ENCODE assay signal across 22 cellular contexts in the genomic region with DNA sequence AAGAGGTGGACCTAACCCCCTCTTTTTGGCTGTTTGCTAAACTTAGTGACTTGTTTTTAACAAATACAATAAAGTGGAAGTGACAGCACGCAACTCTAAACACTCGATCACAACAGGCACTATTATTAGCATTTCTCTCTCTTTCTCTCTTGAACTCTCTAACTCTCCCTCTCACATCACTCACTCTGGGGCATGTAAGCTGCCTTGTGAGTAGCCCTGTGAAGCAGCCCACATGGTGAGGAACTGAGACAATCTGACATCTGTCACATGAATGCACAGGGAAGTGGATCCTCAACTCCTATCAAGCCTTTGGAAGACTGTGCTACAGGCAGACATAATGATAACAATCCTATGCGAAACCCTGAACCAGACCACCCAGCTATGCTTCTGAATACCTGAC.
DNase-seq lines count a peak whose midpoint lies in the region; ATAC-seq, FAIRE-seq and TF ChIP-seq lines count a peak whose summit lies in the region.
"Had no signal": no experiment of that assay in that cellular context is flagged by ENCODE, and none has a peak within 500 bp of the region (broad histone marks: within the 10 kb centered on the region; RNA-seq: fewer than 3 reads in every experiment).

No MANE protein-coding gene starts in this region.

- H3K27me3 ChIP-seq in GM23338 (ENCODE audit: insufficient read depth) (no peaks in the 10 kb centered on the region), Karpas-422 (ENCODE audit: low read length) (no peaks in the 10 kb centered on the region), PC-3 (ENCODE audit: low read length) (peaks cover 20% of the 10 kb centered on the region; the same call in 1 of the 2 replicates), lower lobe of right lung (ENCODE audit: low read depth) (no peaks in the 10 kb centered on the region), testis (no peaks in the 10 kb centered on the region)
- H3K27me3 ChIP-seq: MG63, SJSA1 had no signal

- peak overlapping the region; percentile 15; the same call in 1 of the 2 replicates for H2AFZ ChIP-seq in GM23338
- 0 out of 2 replicates have a peak overlapping the region, but pooled peaks have one; percentile 12 for H2AFZ ChIP-seq in Karpas-422 (ENCODE audit: low read length)
- H2AFZ ChIP-seq in PC-3 (ENCODE audit: low read length) = 0 out of 2 replicates have a peak overlapping the region, but pooled peaks have one; percentile 19

- H4K20me1 ChIP-seq in GM23338 (replicated peaks; ENCODE audit: insufficient read depth) (no peaks in the 10 kb centered on the region), Karpas-422 (ENCODE audit: insufficient read depth, low read depth, low read length) (no peaks in the 10 kb centered on the region), PC-3 (ENCODE audit: low read length) (no peaks in the 10 kb centered on the region)

- H3K4me1 Mint-ChIP-seq in GM23338 = peaks cover 12% of the 10 kb centered on the region
- H3K4me1 Mint-ChIP-seq: CD4-positive, CD25-positive, alpha-beta regulatory T cell had no signal

- CTCF ChIA-PET in PC-3 (lab: Charles Lee) = no interaction called here

- H3K4me2 ChIP-seq in GM23338 (no peak overlapping the region), Karpas-422 (ENCODE audit: low read depth, low read length, poor library complexity, severe bottlenecking) (no peak overlapping the region), PC-3 (ENCODE audit: low read length) (no peak overlapping the region)

- no peak for ATAC-seq in GM23338
- no peak for ATAC-seq in PC-3
- ATAC-seq in GM21529 (IDR thresholded peaks at IDR 0.05; ENCODE audit: unreplicated experiment) = no peak
- no peak for ATAC-seq in lower lobe of right lung
- ATAC-seq: Right ventricle myocardium inferior had no signal

- TF ChIP-seq POLR2A in GM12891 (IDR thresholded peaks at IDR 0.05; ENCODE audit: low read depth, low read length) (no peak), testis (IDR thresholded peaks at IDR 0.05) (no peak)

- H3K27ac Mint-ChIP-seq in GM23338 = no peak overlapping the region
- H3K27ac Mint-ChIP-seq: CD4-positive, CD25-positive, alpha-beta regulatory T cell had no signal

- H3F3A ChIP-seq in GM23338 (replicated peaks; ENCODE audit: low read depth) (no peaks in the 10 kb centered on the region), PC-3 (ENCODE audit: low read length, unreplicated experiment) (no peaks in the 10 kb centered on the region)

- DNase-seq in GM23338 (ENCODE audit: low spot score) (no peak), Karpas-422 (no peak), PC-3 (no peak), left kidney (ENCODE audit: low read depth, low spot score) (peak; percentile 6), GM12891 (ENCODE audit: insufficient read length, low spot score) (no peak), lower lobe of right lung (no peak), testis (no peak)
- DNase-seq: CD4-positive, CD25-positive, alpha-beta regulatory T cell; DND-41; MG63; NCI-H1048; NCI-H1436; NCI-H187 treated with DMSO at 0.1 percent for 48 hours; NCI-H2107; NCI-H345; NCI-H526; NK-92 treated with Interleukin-12 subunit alpha and Interleukin-12 subunit beta, amount 100 ng/mL, for 24 hours had no signal

- no peaks in the 10 kb centered on the region for H3K36me3 Mint-ChIP-seq in GM23338 (ENCODE audit: low read depth)
- H3K36me3 Mint-ChIP-seq: CD4-positive, CD25-positive, alpha-beta regulatory T cell had no signal

- no peaks in the 10 kb centered on the region for H3K9me2 ChIP-seq in GM23338 (ENCODE audit: insufficient read depth)
- no peaks in the 10 kb centered on the region for H3K9me2 ChIP-seq in Karpas-422 (replicated peaks; ENCODE audit: insufficient read depth, low read length)
- H3K9me2 ChIP-seq in PC-3 (replicated peaks; ENCODE audit: low read length) = no peaks in the 10 kb centered on the region

- H3K9me3 ChIP-seq in Karpas-422 (ENCODE audit: low read length) (peaks cover 59% of the 10 kb centered on the region), PC-3 (ENCODE audit: low read length) (no peaks in the 10 kb centered on the region), lower lobe of right lung (no peaks in the 10 kb centered on the region), testis (no peaks in the 10 kb centered on the region)
- H3K9me3 ChIP-seq: MG63, SJSA1 had no signal

- H3K9ac ChIP-seq in Karpas-422 (ENCODE audit: low read length) (no peak overlapping the region), PC-3 (ENCODE audit: low read length) (no peak overlapping the region)

- FAIRE-seq in GM12891 (lab: Jason Lieb, UNC) = no peak
- FAIRE-seq: GM12892, H54 had no signal

- H3K4me1 ChIP-seq in GM23338 (ENCODE audit: insufficient read depth) = no peaks in the 10 kb centered on the region
- no peaks in the 10 kb centered on the region for H3K4me1 ChIP-seq in Karpas-422 (ENCODE audit: low read length)
- no peaks in the 10 kb centered on the region; the same call in 1 of the 2 replicates for H3K4me1 ChIP-seq in PC-3 (ENCODE audit: insufficient read depth, low read length)
- no peaks in the 10 kb centered on the region for H3K4me1 ChIP-seq in lower lobe of right lung
- no peaks in the 10 kb centered on the region for H3K4me1 ChIP-seq in testis
- H3K4me1 ChIP-seq: SJSA1 had no signal

- no peak overlapping the region for H3K4me3 ChIP-seq in GM23338
- H3K4me3 ChIP-seq in Karpas-422 (ENCODE audit: low read length) = no peak overlapping the region
- H3K4me3 ChIP-seq in PC-3 (ENCODE audit: low read length) = no peak overlapping the region
- no peak overlapping the region for H3K4me3 ChIP-seq in lower lobe of right lung
- no peak overlapping the region for H3K4me3 ChIP-seq in testis
- H3K4me3 ChIP-seq: MG63, SJSA1 had no signal

- no peak overlapping the region for H3K27ac ChIP-seq in GM23338 (ENCODE audit: low read depth)
- no peak overlapping the region for H3K27ac ChIP-seq in Karpas-422 (ENCODE audit: low read length)
- H3K27ac ChIP-seq in PC-3 (ENCODE audit: low read length) = no peak overlapping the region
- H3K27ac ChIP-seq in lower lobe of right lung = no peak overlapping the region
- H3K27ac ChIP-seq in testis = no peak overlapping the region
- H3K27ac ChIP-seq: SJSA1 had no signal

- H3K79me2 ChIP-seq in GM23338 (replicated peaks; ENCODE audit: insufficient read depth) (no peaks in the 10 kb centered on the region), Karpas-422 (ENCODE audit: low read length) (no peaks in the 10 kb centered on the region), PC-3 (ENCODE audit: low read length) (no peaks in the 10 kb centered on the region)

- POLR2A ChIA-PET in PC-3 (lab: Charles Lee; ENCODE audit: unreplicated experiment) = no interaction called here

- BruUV-seq in PC-3 (replicated peaks; lab: Mats Ljungman, UMichigan) = no TSS peak

- peaks cover 3% of the 10 kb centered on the region for H3K27me3 Mint-ChIP-seq in GM23338 (ENCODE audit: insufficient read depth, low read depth, poor library complexity)
- H3K27me3 Mint-ChIP-seq: CD4-positive, CD25-positive, alpha-beta regulatory T cell had no signal

- no peaks in the 10 kb centered on the region for H3K36me3 ChIP-seq in GM23338 (ENCODE audit: insufficient read depth)
- no peaks in the 10 kb centered on the region for H3K36me3 ChIP-seq in Karpas-422 (ENCODE audit: insufficient read depth, low read length)
- no peaks in the 10 kb centered on the region for H3K36me3 ChIP-seq in PC-3 (ENCODE audit: low read depth, low read length)
- H3K36me3 ChIP-seq in lower lobe of right lung = no peaks in the 10 kb centered on the region
- no peaks in the 10 kb centered on the region for H3K36me3 ChIP-seq in testis (ENCODE audit: low read depth, missing control alignments)
- H3K36me3 ChIP-seq: MG63, SJSA1 had no signal

- no peaks in the 10 kb centered on the region for H3K9me3 Mint-ChIP-seq in GM23338

- H3K4me3 Mint-ChIP-seq in GM23338 = no peak overlapping the region

- WGBS in testis, 2 donors = 84 to 85% methylated on average over 3 of the region's 3 CpGs

- intact Hi-C loops in PC-3 (cut with micrococcal nuclease) = no loop called here
- intact Hi-C loops in lower lobe of right lung (cut with DNase I) = no loop called here
- intact Hi-C loops in testis (cut with DNase I; ENCODE audit: low total_unique reads) = no loop called here

- no peak for TF ChIP-seq CTCF in GM23338 (conservative IDR thresholded peaks at IDR 0.05; ENCODE audit: low read depth in 2 of 2)
- no peak for TF ChIP-seq CTCF in PC-3 (conservative IDR thresholded peaks at IDR 0.05; ENCODE audit: low read depth, low read length)
- TF ChIP-seq CTCF in lower lobe of right lung (IDR thresholded peaks at IDR 0.05) = no peak
- TF ChIP-seq CTCF in testis (IDR thresholded peaks at IDR 0.05) = no peak

TF ChIP-seq in GM23338, 12 proteins besides CTCF, POLR2A, EP300 and RAD21 (continues in another document):
- TF ChIP-seq JUNB (IDR thresholded peaks at IDR 0.05; ENCODE audit: unreplicated experiment) = no peak
- TF ChIP-seq CREB1 (CRISPR knock-in tag; IDR thresholded peaks at IDR 0.05; ENCODE audit: low read depth) = no peak
- no peak for TF ChIP-seq ZNF331 (CRISPR knock-in tag; IDR thresholded peaks at IDR 0.05; ENCODE audit: low read depth)

TF ChIP-seq in GM12891, 5 proteins besides CTCF, POLR2A, EP300 and RAD21:
- TF ChIP-seq SPI1 (IDR thresholded peaks at IDR 0.05; ENCODE audit: low read depth, low read length) (no peak), TAF1 (IDR thresholded peaks at IDR 0.05; ENCODE audit: low read depth, low read length) (no peak), POLR2AphosphoS5 (IDR thresholded peaks at IDR 0.05; ENCODE audit: low read depth, low read length) (no peak), POU2F2 (IDR thresholded peaks at IDR 0.05; ENCODE audit: low read depth, low read length) (no peak), PAX5 (IDR thresholded peaks at IDR 0.05; ENCODE audit: insufficient read depth, low read length, severe bottlenecking) (no peak)
